19 cellular contexts compared by ENCODE assay signal in the genomic region with DNA sequence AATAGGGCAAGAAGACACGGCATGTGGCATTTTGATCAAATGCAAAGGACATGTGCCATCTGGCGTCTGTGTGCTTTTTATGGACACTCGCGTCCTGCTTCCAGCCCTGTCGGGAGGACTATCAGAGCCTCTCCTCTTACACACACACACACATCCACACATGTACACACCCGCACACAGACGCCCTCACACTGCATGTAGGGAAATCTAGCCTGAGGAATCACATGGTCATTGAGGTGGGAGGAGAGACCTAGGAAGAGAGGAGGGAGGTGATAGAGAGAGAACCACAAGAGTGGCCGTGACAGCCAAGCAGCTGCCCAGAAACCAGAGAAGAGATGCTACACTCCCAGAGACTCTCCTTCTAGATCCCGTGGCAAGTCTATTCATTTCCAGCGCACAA.
"Had no signal": no experiment of that assay in that cellular context is flagged by ENCODE, and none has a peak within 500 bp of the region (broad histone marks: within the 10 kb centered on the region; RNA-seq: fewer than 3 reads in every experiment).

No MANE protein-coding gene starts in this region.

- H3K9me3 ChIP-seq: pancreas, sigmoid colon, spleen, thyroid gland, uterus had no signal

- H3K27me3 ChIP-seq: pancreas, sigmoid colon, thyroid gland, uterus had no signal

- H3K4me3 ChIP-seq: pancreas, sigmoid colon, spleen, thyroid gland, uterus had no signal

- H3K27ac ChIP-seq: pancreas, sigmoid colon, spleen, thyroid gland, uterus, VCaP had no signal

- H3K36me3 ChIP-seq: pancreas, sigmoid colon, spleen, thyroid gland, uterus had no signal

- FAIRE-seq: colon, keratinocyte, pancreas had no signal

- ATAC-seq: left ventricle myocardium superior; naive thymus-derived CD4-positive, alpha-beta T cell; pancreas; stimulated activated naive B cell treated with anti-CD40 and anti-IgM and Interleukin-4, amounts not matched to agents 10 μg/mL and 1 μg/mL and 100 μg/mL, for 72 hours had no signal

- DNase-seq: activated CD4-positive, alpha-beta T cell treated with anti-CD3 and anti-CD28 coated beads for 1 hour; activated CD4-positive, alpha-beta T cell treated with anti-CD3 and anti-CD28 coated beads, Interleukin-2, amount 50 U/mL, for 48 hours; activated naive CD8-positive, alpha-beta T cell treated with anti-CD3 and anti-CD28 coated beads for 36 hours; amniotic stem cell; foreskin melanocyte; hypothalamus; left ventricle myocardium superior; naive thymus-derived CD4-positive, alpha-beta T cell; pancreas; sigmoid colon; spleen; stimulated activated naive B cell treated with anti-CD40 and anti-IgM and Interleukin-4, amounts not matched to agents 10 μg/mL and 1 μg/mL and 100 μg/mL, for 72 hours; SW 1271; T-helper 2 cell; thyroid gland; uterus had no signal

- H3K4me1 ChIP-seq: pancreas, sigmoid colon, spleen, thyroid gland, uterus had no signal
